Comparison of ENCODE assay signal across 1 cellular context in genomic region chr22:23269441-23270211, GRCh38.
TF ChIP-seq lines count a peak whose summit lies in the region.

No MANE protein-coding gene starts in this region.

TF ChIP-seq in K562, 482 proteins besides CTCF, POLR2A, EP300 and RAD21 (continued from another document and continues in another):
- peak; percentile 2 for TF ChIP-seq CTCFL (IDR thresholded peaks at IDR 0.05; ENCODE audit: borderline replicate concordance, insufficient read depth, low read depth, low read length, poor library complexity, severe bottlenecking)
- TF ChIP-seq ZZZ3 (IDR thresholded peaks at IDR 0.05) = no peak
- no peak for TF ChIP-seq RB1 (IDR thresholded peaks at IDR 0.05; ENCODE audit: low read depth)
- TF ChIP-seq ZNF830 (CRISPR knock-in tag; IDR thresholded peaks at IDR 0.05) = no peak
- no peak for TF ChIP-seq ARHGAP35 (IDR thresholded peaks at IDR 0.05; ENCODE audit: partially characterized antibody)
- no peak for TF ChIP-seq TAF1 (IDR thresholded peaks at IDR 0.05; ENCODE audit: control insufficient read depth, extremely low read depth, insufficient read depth, low read length, severe bottlenecking)
- TF ChIP-seq ZNF140 (CRISPR knock-in tag; IDR thresholded peaks at IDR 0.05) = no peak
- TF ChIP-seq RCOR1 (IDR thresholded peaks at IDR 0.05; ENCODE audit: borderline replicate concordance in 1 of 2, low read depth in 2 of 2, low read length in 2 of 2) = peak in 1 of 2 experiments; percentile 3; a peak in 1 of 4 replicates
- no peak for TF ChIP-seq MAX (CRISPR knock-in tag; IDR thresholded peaks at IDR 0.05)
- TF ChIP-seq, protein P1, sequence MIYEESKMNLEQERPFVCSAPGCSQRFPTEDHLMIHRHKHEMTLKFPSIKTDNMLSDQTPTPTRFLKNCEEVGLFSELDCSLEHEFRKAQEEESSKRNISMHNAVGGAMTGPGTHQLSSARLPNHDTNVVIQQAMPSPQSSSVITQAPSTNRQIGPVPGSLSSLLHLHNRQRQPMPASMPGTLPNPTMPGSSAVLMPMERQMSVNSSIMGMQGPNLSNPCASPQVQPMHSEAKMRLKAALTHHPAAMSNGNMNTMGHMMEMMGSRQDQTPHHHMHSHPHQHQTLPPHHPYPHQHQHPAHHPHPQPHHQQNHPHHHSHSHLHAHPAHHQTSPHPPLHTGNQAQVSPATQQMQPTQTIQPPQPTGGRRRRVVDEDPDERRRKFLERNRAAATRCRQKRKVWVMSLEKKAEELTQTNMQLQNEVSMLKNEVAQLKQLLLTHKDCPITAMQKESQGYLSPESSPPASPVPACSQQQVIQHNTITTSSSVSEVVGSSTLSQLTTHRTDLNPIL (CRISPR knock-in tag; IDR thresholded peaks at IDR 0.05) = no peak
- TF ChIP-seq STAT6 (CRISPR knock-in tag; IDR thresholded peaks at IDR 0.05) = 0 out of 2 replicates have a peak, but pooled peaks have one; percentile 70
- TF ChIP-seq MTF1 (CRISPR knock-in tag; IDR thresholded peaks at IDR 0.05; ENCODE audit: borderline replicate concordance) = no peak
- no peak for TF ChIP-seq HDGF (IDR thresholded peaks at IDR 0.05)
- no peak for TF ChIP-seq ZNF277 (CRISPR knock-in tag; IDR thresholded peaks at IDR 0.05; ENCODE audit: borderline replicate concordance)
- TF ChIP-seq SP2 (IDR thresholded peaks at IDR 0.05; ENCODE audit: extremely low read depth, low read depth, low read length, poor library complexity, severe bottlenecking) = peak; percentile 2
- TF ChIP-seq PTRF (tag; IDR thresholded peaks at IDR 0.05) = no peak
- TF ChIP-seq, protein P2, sequence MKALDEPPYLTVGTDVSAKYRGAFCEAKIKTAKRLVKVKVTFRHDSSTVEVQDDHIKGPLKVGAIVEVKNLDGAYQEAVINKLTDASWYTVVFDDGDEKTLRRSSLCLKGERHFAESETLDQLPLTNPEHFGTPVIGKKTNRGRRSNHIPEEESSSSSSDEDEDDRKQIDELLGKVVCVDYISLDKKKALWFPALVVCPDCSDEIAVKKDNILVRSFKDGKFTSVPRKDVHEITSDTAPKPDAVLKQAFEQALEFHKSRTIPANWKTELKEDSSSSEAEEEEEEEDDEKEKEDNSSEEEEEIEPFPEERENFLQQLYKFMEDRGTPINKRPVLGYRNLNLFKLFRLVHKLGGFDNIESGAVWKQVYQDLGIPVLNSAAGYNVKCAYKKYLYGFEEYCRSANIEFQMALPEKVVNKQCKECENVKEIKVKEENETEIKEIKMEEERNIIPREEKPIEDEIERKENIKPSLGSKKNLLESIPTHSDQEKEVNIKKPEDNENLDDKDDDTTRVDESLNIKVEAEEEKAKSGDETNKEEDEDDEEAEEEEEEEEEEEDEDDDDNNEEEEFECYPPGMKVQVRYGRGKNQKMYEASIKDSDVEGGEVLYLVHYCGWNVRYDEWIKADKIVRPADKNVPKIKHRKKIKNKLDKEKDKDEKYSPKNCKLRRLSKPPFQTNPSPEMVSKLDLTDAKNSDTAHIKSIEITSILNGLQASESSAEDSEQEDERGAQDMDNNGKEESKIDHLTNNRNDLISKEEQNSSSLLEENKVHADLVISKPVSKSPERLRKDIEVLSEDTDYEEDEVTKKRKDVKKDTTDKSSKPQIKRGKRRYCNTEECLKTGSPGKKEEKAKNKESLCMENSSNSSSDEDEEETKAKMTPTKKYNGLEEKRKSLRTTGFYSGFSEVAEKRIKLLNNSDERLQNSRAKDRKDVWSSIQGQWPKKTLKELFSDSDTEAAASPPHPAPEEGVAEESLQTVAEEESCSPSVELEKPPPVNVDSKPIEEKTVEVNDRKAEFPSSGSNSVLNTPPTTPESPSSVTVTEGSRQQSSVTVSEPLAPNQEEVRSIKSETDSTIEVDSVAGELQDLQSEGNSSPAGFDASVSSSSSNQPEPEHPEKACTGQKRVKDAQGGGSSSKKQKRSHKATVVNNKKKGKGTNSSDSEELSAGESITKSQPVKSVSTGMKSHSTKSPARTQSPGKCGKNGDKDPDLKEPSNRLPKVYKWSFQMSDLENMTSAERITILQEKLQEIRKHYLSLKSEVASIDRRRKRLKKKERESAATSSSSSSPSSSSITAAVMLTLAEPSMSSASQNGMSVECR (CRISPR knock-in tag; IDR thresholded peaks at IDR 0.05) = no peak
- peak; percentile 32; the same call in 1 of the 2 replicates for TF ChIP-seq CBFA2T2 (conservative IDR thresholded peaks at IDR 0.05)
- TF ChIP-seq SAFB2 (IDR thresholded peaks at IDR 0.05; ENCODE audit: borderline replicate concordance, low read depth, low read length, severe bottlenecking) = no peak
- TF ChIP-seq, protein P3, sequence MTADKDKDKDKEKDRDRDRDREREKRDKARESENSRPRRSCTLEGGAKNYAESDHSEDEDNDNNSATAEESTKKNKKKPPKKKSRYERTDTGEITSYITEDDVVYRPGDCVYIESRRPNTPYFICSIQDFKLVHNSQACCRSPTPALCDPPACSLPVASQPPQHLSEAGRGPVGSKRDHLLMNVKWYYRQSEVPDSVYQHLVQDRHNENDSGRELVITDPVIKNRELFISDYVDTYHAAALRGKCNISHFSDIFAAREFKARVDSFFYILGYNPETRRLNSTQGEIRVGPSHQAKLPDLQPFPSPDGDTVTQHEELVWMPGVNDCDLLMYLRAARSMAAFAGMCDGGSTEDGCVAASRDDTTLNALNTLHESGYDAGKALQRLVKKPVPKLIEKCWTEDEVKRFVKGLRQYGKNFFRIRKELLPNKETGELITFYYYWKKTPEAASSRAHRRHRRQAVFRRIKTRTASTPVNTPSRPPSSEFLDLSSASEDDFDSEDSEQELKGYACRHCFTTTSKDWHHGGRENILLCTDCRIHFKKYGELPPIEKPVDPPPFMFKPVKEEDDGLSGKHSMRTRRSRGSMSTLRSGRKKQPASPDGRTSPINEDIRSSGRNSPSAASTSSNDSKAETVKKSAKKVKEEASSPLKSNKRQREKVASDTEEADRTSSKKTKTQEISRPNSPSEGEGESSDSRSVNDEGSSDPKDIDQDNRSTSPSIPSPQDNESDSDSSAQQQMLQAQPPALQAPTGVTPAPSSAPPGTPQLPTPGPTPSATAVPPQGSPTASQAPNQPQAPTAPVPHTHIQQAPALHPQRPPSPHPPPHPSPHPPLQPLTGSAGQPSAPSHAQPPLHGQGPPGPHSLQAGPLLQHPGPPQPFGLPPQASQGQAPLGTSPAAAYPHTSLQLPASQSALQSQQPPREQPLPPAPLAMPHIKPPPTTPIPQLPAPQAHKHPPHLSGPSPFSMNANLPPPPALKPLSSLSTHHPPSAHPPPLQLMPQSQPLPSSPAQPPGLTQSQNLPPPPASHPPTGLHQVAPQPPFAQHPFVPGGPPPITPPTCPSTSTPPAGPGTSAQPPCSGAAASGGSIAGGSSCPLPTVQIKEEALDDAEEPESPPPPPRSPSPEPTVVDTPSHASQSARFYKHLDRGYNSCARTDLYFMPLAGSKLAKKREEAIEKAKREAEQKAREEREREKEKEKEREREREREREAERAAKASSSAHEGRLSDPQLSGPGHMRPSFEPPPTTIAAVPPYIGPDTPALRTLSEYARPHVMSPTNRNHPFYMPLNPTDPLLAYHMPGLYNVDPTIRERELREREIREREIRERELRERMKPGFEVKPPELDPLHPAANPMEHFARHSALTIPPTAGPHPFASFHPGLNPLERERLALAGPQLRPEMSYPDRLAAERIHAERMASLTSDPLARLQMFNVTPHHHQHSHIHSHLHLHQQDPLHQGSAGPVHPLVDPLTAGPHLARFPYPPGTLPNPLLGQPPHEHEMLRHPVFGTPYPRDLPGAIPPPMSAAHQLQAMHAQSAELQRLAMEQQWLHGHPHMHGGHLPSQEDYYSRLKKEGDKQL (CRISPR knock-in tag; IDR thresholded peaks at IDR 0.05; ENCODE audit: borderline replicate concordance) = no peak
- no peak for TF ChIP-seq ATF3 (IDR thresholded peaks at IDR 0.05)
- 0 out of 2 replicates have a peak, but pooled peaks have one; percentile 12 for TF ChIP-seq ATF3 (CRISPR knock-in tag; conservative IDR thresholded peaks at IDR 0.05)
- TF ChIP-seq NONO (IDR thresholded peaks at IDR 0.05; ENCODE audit: low read depth in 2 of 2, low read length in 1 of 2) = no peak
- 0 out of 2 replicates have a peak, but pooled peaks have one; percentile 0 for TF ChIP-seq SPI1 (IDR thresholded peaks at IDR 0.05; ENCODE audit: borderline replicate concordance, low read depth, low read length)
- peak; percentile 48; the same call in 1 of the 2 replicates for TF ChIP-seq ZKSCAN1 (IDR thresholded peaks at IDR 0.05; ENCODE audit: low read depth, low read length)
- TF ChIP-seq TBL1XR1 (IDR thresholded peaks at IDR 0.05; ENCODE audit: low read length in 2 of 2) = 0 out of 4 replicates have a peak, but pooled peaks of 1 of the 2 experiments have one; percentile 68
